1 cellular context compared by ENCODE assay signal in the genomic region with DNA sequence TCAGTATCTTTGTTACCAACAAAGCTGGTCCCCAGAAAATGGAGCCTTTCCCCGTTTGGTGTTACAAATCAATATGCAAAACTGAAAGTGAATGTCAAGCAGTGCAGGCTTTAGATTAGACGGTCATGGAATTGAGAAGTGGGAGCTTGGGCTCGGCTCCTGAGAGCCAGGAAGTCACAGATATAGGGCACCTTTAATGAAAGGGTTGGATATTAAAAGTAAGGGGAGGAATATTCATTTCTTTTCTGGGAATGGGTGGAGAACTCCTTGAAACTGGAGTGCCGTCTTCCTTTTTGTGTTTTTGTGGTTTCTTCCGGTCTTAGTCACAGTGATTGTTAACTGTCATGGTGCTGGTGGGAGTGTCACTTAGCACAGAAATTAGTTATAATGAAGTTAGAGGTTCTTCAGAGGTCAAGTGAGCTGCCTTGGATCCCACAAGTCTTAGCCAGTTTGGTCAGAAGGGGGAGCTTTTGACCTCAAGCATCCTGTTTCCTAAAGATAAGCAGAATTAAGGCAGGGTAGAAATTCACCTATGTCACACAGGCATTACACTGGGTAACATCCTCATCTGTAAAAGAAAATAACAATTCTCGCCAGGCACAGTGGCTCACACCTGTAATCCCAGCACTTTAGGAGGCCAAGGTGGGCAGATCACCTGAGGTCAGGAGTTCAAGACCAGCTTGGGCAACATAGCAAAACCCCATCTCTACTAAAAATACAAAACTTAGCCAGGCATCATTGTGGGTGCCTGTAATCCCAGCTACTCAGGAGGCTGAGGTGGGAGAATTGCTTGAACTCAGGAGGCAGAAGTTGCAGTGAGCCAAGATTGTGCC.
TF ChIP-seq lines count a peak whose summit lies in the region.

No MANE protein-coding gene starts in this region.

TF ChIP-seq in K562, 482 proteins besides CTCF, POLR2A, EP300 and RAD21 (continued from another document and continues in another):
- TF ChIP-seq ZMIZ1 (IDR thresholded peaks at IDR 0.05; ENCODE audit: low read depth in 2 of 2, low read length in 2 of 2) (peak in 1 of 2 experiments; percentile 86; a peak in 1 of 4 replicates), ZNF584 (CRISPR knock-in tag; IDR thresholded peaks at IDR 0.05; ENCODE audit: low read depth) (peak; percentile 69; the same call in 1 of the 2 replicates), HDGF (IDR thresholded peaks at IDR 0.05) (peak; percentile 94), LEF1 (IDR thresholded peaks at IDR 0.05) (peak; percentile 92), FOXK1 (CRISPR knock-in tag; IDR thresholded peaks at IDR 0.05; ENCODE audit: borderline replicate concordance) (0 out of 2 replicates have a peak, but pooled peaks have one; percentile 11), SMARCA5 (IDR thresholded peaks at IDR 0.05) (peak; percentile 96), ZBTB40 (IDR thresholded peaks at IDR 0.05) (peak; percentile 55; the same call in 1 of the 2 replicates), ZBTB40 (CRISPR knock-in tag; IDR thresholded peaks at IDR 0.05) (no peak), ETV5 (CRISPR knock-in tag; IDR thresholded peaks at IDR 0.05; ENCODE audit: low read depth) (peak; percentile 80), ZNF318 (IDR thresholded peaks at IDR 0.05; ENCODE audit: borderline replicate concordance in 1 of 2, low read depth in 1 of 2) (0 out of 4 replicates have a peak, but pooled peaks of 1 of the 2 experiments have one; percentile 13), HMGXB4 (CRISPR knock-in tag; IDR thresholded peaks at IDR 0.05) (no peak), HMG20A (CRISPR knock-in tag; conservative IDR thresholded peaks at IDR 0.05) (no peak), BCOR (IDR thresholded peaks at IDR 0.05) (peak; percentile 24; the same call in 1 of the 2 replicates), E2F4 (CRISPR knock-in tag; IDR thresholded peaks at IDR 0.05; ENCODE audit: low read depth) (no peak), TEAD4 (IDR thresholded peaks at IDR 0.05; ENCODE audit: low read length) (peak; percentile 86), TEAD4 (CRISPR knock-in tag; IDR thresholded peaks at IDR 0.05; ENCODE audit: borderline replicate concordance) (no peak), ETV6 (IDR thresholded peaks at IDR 0.05; ENCODE audit: borderline replicate concordance in 1 of 2, low read depth in 2 of 2, low read length in 1 of 2) (peak in 1 of 2 experiments; percentile 34; a peak in 1 of 4 replicates), ETV6 (CRISPR knock-in tag; IDR thresholded peaks at IDR 0.05; ENCODE audit: borderline replicate concordance) (no peak), ATF7 (IDR thresholded peaks at IDR 0.05) (peak; percentile 88)
- TF ChIP-seq, protein P1, sequence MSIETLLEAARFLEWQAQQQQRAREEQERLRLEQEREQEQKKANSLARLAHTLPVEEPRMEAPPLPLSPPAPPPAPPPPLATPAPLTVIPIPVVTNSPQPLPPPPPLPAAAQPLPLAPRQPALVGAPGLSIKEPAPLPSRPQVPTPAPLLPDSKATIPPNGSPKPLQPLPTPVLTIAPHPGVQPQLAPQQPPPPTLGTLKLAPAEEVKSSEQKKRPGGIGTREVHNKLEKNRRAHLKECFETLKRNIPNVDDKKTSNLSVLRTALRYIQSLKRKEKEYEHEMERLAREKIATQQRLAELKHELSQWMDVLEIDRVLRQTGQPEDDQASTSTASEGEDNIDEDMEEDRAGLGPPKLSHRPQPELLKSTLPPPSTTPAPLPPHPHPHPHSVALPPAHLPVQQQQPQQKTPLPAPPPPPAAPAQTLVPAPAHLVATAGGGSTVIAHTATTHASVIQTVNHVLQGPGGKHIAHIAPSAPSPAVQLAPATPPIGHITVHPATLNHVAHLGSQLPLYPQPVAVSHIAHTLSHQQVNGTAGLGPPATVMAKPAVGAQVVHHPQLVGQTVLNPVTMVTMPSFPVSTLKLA (conservative IDR thresholded peaks at IDR 0.05): 0 out of 4 replicates have a peak, but pooled peaks have one; percentile 18 to 52
